ENCODE assay signal across 20 cellular contexts in the genomic region with DNA sequence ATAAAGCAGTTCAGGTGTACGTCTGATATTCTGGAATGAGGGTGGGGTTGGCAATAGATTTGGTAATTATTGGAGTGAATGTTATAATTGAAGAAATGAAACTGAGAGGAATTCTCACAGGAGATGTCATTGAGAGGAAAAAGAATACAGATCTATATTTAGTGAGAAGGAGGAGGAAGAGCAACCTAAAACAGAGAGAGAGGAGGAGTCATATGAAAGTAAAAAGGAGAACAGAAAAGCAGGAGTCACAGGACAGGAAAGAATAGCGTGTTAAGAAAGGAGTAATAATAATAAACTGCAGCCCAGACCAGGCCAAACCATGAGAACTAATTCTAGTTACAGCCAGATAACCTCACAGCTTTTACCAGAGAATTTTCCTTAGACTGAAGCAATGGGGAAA.
DNase-seq lines count a peak whose midpoint lies in the region; ATAC-seq, FAIRE-seq and TF ChIP-seq lines count a peak whose summit lies in the region.
"Had no signal": no experiment of that assay in that cellular context is flagged by ENCODE, and none has a peak within 500 bp of the region (broad histone marks: within the 10 kb centered on the region; RNA-seq: fewer than 3 reads in every experiment).

No MANE protein-coding gene starts in this region.

- H3K27ac Mint-ChIP-seq in activated CD4-positive, alpha-beta memory T cell treated with anti-CD3 and anti-CD28 coated beads for 36 hours, result no peak overlapping the region
- H3K27ac Mint-ChIP-seq: activated naive CD4-positive, alpha-beta T cell treated with anti-CD3 and anti-CD28 coated beads, Interleukin-2, amount 10 ng/mL, durations not matched to agents 7 days and 5 days had no signal

- ATAC-seq in HG02623 (IDR thresholded peaks at IDR 0.05; ENCODE audit: unreplicated experiment), result peak; percentile 74
- ATAC-seq in HG03520 (IDR thresholded peaks at IDR 0.05; ENCODE audit: unreplicated experiment), result peak; percentile 70
- ATAC-seq in thoracic aorta (ENCODE audit: insufficient number of reproducible peaks, low FRiP score, low read depth), result no peak

- H3K4me1 ChIP-seq in mammary epithelial cell (ENCODE audit: insufficient read depth, low read length) (no peaks in the 10 kb centered on the region), breast epithelium (no peaks in the 10 kb centered on the region), thoracic aorta (ENCODE audit: control insufficient read depth in 1 of 2, low read depth in 2 of 2) (peaks cover 0 to 12% of the 10 kb centered on the region in 2 donors)
- H3K4me1 ChIP-seq: uterus had no signal

- TF ChIP-seq POLR2A in breast epithelium (IDR thresholded peaks at IDR 0.05) (no peak), H54 (IDR thresholded peaks at IDR 0.05; ENCODE audit: low read depth, low read length) (no peak)

- WGBS in mammary epithelial cell (ENCODE audit: low coverage, missing lambda C conversion rate), result 66% methylated on average over 2 of the region's 2 CpGs

- dilution Hi-C loops in mammary epithelial cell (cut with HindIII; ENCODE audit: low sequenced_read_pairs), result no loop called here

- H3K36me3 ChIP-seq in mammary epithelial cell (ENCODE audit: insufficient read depth, low read length), result no peaks in the 10 kb centered on the region
- H3K36me3 ChIP-seq in breast epithelium, result no peaks in the 10 kb centered on the region
- H3K36me3 ChIP-seq in thoracic aorta, result no peaks in the 10 kb centered on the region
- H3K36me3 ChIP-seq: MG63, neutrophil, uterus had no signal

- CTCF ChIA-PET in mammary epithelial cell (lab: Charles Lee; ENCODE audit: low non-redundant PET), result no interaction called here
- CTCF ChIA-PET in activated CD4-positive, alpha-beta memory T cell treated with anti-CD3 and anti-CD28 coated beads for 36 hours (lab: Charles Lee), result no interaction called here

- in situ Hi-C loops in mammary epithelial cell (cut with MboI; ENCODE audit: low sequenced_read_pairs in 2 of 2), result no loop called here

- H3K36me3 Mint-ChIP-seq in activated CD4-positive, alpha-beta memory T cell treated with anti-CD3 and anti-CD28 coated beads for 36 hours, result no peaks in the 10 kb centered on the region
- H3K36me3 Mint-ChIP-seq: activated naive CD4-positive, alpha-beta T cell treated with anti-CD3 and anti-CD28 coated beads, Interleukin-2, amount 10 ng/mL, durations not matched to agents 7 days and 5 days had no signal

- BruUV-seq in mammary epithelial cell (replicated peaks; lab: Mats Ljungman, UMichigan), result no TSS peak

- H3K27me3 ChIP-seq in mammary epithelial cell (ENCODE audit: insufficient read depth, low read length) (peaks cover 5% of the 10 kb centered on the region), breast epithelium (no peaks in the 10 kb centered on the region), thoracic aorta (replicated peaks; ENCODE audit: insufficient read depth) (no peaks in the 10 kb centered on the region)
- H3K27me3 ChIP-seq: hepatocyte, MG63, neutrophil, uterus had no signal

- H3K27ac ChIP-seq in mammary epithelial cell (ENCODE audit: insufficient read depth, low read depth, low read length) (no peak overlapping the region), breast epithelium (no peak overlapping the region), thoracic aorta (peak overlapping the region; percentile 9 to 33)
- H3K27ac ChIP-seq: epithelial cell of prostate, hepatocyte, neutrophil, uterus had no signal

- FAIRE-seq in H54 (lab: Jason Lieb, UNC), result no peak
- FAIRE-seq: TTC549 had no signal

- intact Hi-C loops in mammary epithelial cell (cut with micrococcal nuclease), result no loop called here
- intact Hi-C loops in breast epithelium (cut with DNase I; ENCODE audit: low total_unique reads), result no loop called here
- intact Hi-C loops in activated CD4-positive, alpha-beta memory T cell treated with anti-CD3 and anti-CD28 coated beads for 36 hours (cut with micrococcal nuclease), result no loop called here

- H3K9me3 Mint-ChIP-seq in activated CD4-positive, alpha-beta memory T cell treated with anti-CD3 and anti-CD28 coated beads for 36 hours, result no peaks in the 10 kb centered on the region
- H3K9me3 Mint-ChIP-seq: activated naive CD4-positive, alpha-beta T cell treated with anti-CD3 and anti-CD28 coated beads, Interleukin-2, amount 10 ng/mL, durations not matched to agents 7 days and 5 days; H9 had no signal

- no peak overlapping the region for H3K4me2 ChIP-seq in mammary epithelial cell (ENCODE audit: insufficient read depth, low read depth, low read length)
- H3K4me2 ChIP-seq: hepatocyte had no signal

- H2AFZ ChIP-seq in mammary epithelial cell (ENCODE audit: low read depth, low read length), result peak overlapping the region; percentile 15
- H2AFZ ChIP-seq: hepatocyte had no signal

- POLR2A ChIA-PET in activated CD4-positive, alpha-beta memory T cell treated with anti-CD3 and anti-CD28 coated beads for 36 hours (lab: Charles Lee), result no interaction called here

- no peaks in the 10 kb centered on the region for H4K20me1 ChIP-seq in mammary epithelial cell (ENCODE audit: insufficient read depth, low read length)

- peaks cover 14% of the 10 kb centered on the region for H3K27me3 Mint-ChIP-seq in activated CD4-positive, alpha-beta memory T cell treated with anti-CD3 and anti-CD28 coated beads for 36 hours
- H3K27me3 Mint-ChIP-seq: activated naive CD4-positive, alpha-beta T cell treated with anti-CD3 and anti-CD28 coated beads, Interleukin-2, amount 10 ng/mL, durations not matched to agents 7 days and 5 days had no signal

- no peak overlapping the region for H3K9ac ChIP-seq in mammary epithelial cell (ENCODE audit: insufficient read depth, low read length)

- no peak overlapping the region for H3K4me3 Mint-ChIP-seq in activated CD4-positive, alpha-beta memory T cell treated with anti-CD3 and anti-CD28 coated beads for 36 hours
- H3K4me3 Mint-ChIP-seq: activated naive CD4-positive, alpha-beta T cell treated with anti-CD3 and anti-CD28 coated beads, Interleukin-2, amount 10 ng/mL, durations not matched to agents 7 days and 5 days; H9 had no signal

- TF ChIP-seq CTCF in mammary epithelial cell (conservative IDR thresholded peaks at IDR 0.05 in 1 of 2, IDR thresholded peaks at IDR 0.05 in 1 of 2; ENCODE audit: extremely low read depth in 1 of 2, insufficient read depth in 1 of 2, low read depth in 1 of 2, low read length in 2 of 2) (no peak), breast epithelium (IDR thresholded peaks at IDR 0.05) (no peak), thoracic aorta (IDR thresholded peaks at IDR 0.05) (no peak)

- H3K4me1 Mint-ChIP-seq in activated CD4-positive, alpha-beta memory T cell treated with anti-CD3 and anti-CD28 coated beads for 36 hours (ENCODE audit: low read depth), result no peaks in the 10 kb centered on the region
- H3K4me1 Mint-ChIP-seq: activated naive CD4-positive, alpha-beta T cell treated with anti-CD3 and anti-CD28 coated beads, Interleukin-2, amount 10 ng/mL, durations not matched to agents 7 days and 5 days had no signal

- no peaks in the 10 kb centered on the region for H3K79me2 ChIP-seq in mammary epithelial cell (ENCODE audit: insufficient read depth, low read length)
- H3K79me2 ChIP-seq: hepatocyte had no signal

- DNase-seq in mammary epithelial cell (no peak), breast epithelium (ENCODE audit: low spot score in 2 of 2) (no peak), thoracic aorta (ENCODE audit: low spot score) (no peak), AML-193 (lab: John Stamatoyannopoulos, UW) (no peak), H54 (ENCODE audit: insufficient read length, low spot score) (no peak)
- no peak for DNase-seq in activated CD4-positive, alpha-beta memory T cell treated with anti-CD3 and anti-CD28 coated beads for 36 hours
- DNase-seq: activated naive CD4-positive, alpha-beta T cell treated with anti-CD3 and anti-CD28 coated beads, Interleukin-2, amount 10 ng/mL, durations not matched to agents 7 days and 5 days; central memory CD4-positive, alpha-beta T cell; H9; MG63; NCI-H524 treated with DMSO at 0.1 percent for 48 hours; Right ventricle myocardium superior; stimulated activated CD8-positive, alpha-beta memory T cell treated with anti-CD3 and anti-CD28 coated beads, Interleukin-4, amount 100 ng/mL, for 48 hours; uterus had no signal

- H3K4me3 ChIP-seq in mammary epithelial cell (replicated peaks in 1 of 3; ENCODE audit: insufficient read depth in 1 of 3, low read depth in 2 of 3, low read length in 3 of 3) (no peak overlapping the region), breast epithelium (no peak overlapping the region), thoracic aorta (no peak overlapping the region)
- H3K4me3 ChIP-seq: hepatocyte, MG63, uterus had no signal

- H3K9me3 ChIP-seq in mammary epithelial cell (replicated peaks; ENCODE audit: insufficient read depth, low read length) (no peaks in the 10 kb centered on the region), breast epithelium (no peaks in the 10 kb centered on the region), thoracic aorta (no peaks in the 10 kb centered on the region)
- H3K9me3 ChIP-seq: MG63, neutrophil, uterus had no signal

Comparison
In these comparisons a context has a peak if more than half of its experiments do, and no peak if none do; other contexts are left out.
1. H3K27ac ChIP-seq: peak in thoracic aorta (2 of 2); none in mammary epithelial cell (single experiment) and breast epithelium (0 of 2).